8 cellular contexts compared by ENCODE assay signal in the genomic region with DNA sequence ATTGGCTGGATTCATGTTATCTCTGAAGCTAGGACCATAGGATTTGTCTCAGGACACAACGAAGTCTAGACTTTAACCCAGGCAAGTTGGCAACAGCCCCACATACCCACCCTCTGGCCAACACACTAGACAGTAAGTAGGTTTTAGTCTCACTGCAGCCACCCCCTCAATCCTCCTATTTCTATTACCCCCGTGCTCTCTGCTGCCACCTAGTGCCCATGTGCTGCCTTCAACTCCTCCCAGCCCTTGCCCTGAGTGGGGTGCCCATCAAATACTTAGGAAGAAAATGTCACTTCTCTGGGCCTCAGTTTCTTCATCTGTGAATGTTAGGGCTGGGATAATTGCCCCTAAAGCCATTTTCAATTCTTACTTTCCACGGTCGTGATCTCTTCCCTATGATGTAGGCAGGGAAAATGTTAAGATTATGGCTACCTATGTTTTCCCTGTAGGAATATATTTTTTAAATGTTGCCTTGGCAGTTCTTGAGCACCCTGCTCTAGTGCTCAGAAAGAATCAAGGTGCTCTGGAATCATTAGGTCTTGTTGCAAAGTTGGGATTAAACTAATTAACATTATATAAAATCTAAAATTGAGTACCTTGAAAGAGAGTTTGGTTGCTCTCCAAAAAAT.
DNase-seq lines count a peak whose midpoint lies in the region; ATAC-seq and TF ChIP-seq lines count a peak whose summit lies in the region.

No MANE protein-coding gene starts in this region.

- peaks cover 3% of the 10 kb centered on the region for H3K4me1 ChIP-seq in suprapubic skin

- no peaks in the 10 kb centered on the region for H3K36me3 Mint-ChIP-seq in activated CD4-positive, alpha-beta memory T cell treated with anti-CD3 and anti-CD28 coated beads, Interleukin-2, amount 10 ng/mL, durations not matched to agents 7 days and 5 days (ENCODE audit: low read depth)

- no peak for TF ChIP-seq POLR2A in suprapubic skin (IDR thresholded peaks at IDR 0.05)

- no peak overlapping the region for H3K4me3 ChIP-seq in suprapubic skin

- WGBS in suprapubic skin: 54% methylated on average over 4 of the region's 4 CpGs

- H3K27ac Mint-ChIP-seq in activated CD4-positive, alpha-beta memory T cell treated with anti-CD3 and anti-CD28 coated beads, Interleukin-2, amount 10 ng/mL, durations not matched to agents 7 days and 5 days: no peak overlapping the region

- H3K9me3 ChIP-seq in suprapubic skin: no peaks in the 10 kb centered on the region

- CTCF ChIA-PET in activated CD4-positive, alpha-beta memory T cell treated with anti-CD3 and anti-CD28 coated beads, Interleukin-2, amount 10 ng/mL, durations not matched to agents 7 days and 5 days (lab: Charles Lee): interaction anchor here (2.0 kb wide), 1 partner anchor 14 kb away, joined by 10 read pairs; no protein-coding TSS in a partner anchor

- H3K27me3 ChIP-seq in suprapubic skin: peaks cover 26% of the 10 kb centered on the region

- ATAC-seq in left colon (peak; percentile 52), GM19455 (IDR thresholded peaks at IDR 0.05; ENCODE audit: unreplicated experiment) (no peak), GM19463 (IDR thresholded peaks at IDR 0.05; ENCODE audit: unreplicated experiment) (no peak)

- no peaks in the 10 kb centered on the region for H3K9me3 Mint-ChIP-seq in activated CD4-positive, alpha-beta memory T cell treated with anti-CD3 and anti-CD28 coated beads, Interleukin-2, amount 10 ng/mL, durations not matched to agents 7 days and 5 days

- POLR2A ChIA-PET in activated CD4-positive, alpha-beta memory T cell treated with anti-CD3 and anti-CD28 coated beads, Interleukin-2, amount 10 ng/mL, durations not matched to agents 7 days and 5 days (lab: Charles Lee): no interaction called here

- TF ChIP-seq CTCF in suprapubic skin (IDR thresholded peaks at IDR 0.05): peak in 1 of 2 donors; percentile 42

- intact Hi-C loops in left colon (cut with DNase I, micrococcal nuclease): loop anchor here in 1 of 2 donors (10.0 kb wide), 1 partner anchor 451 kb away; no protein-coding TSS in a partner anchor

- no peaks in the 10 kb centered on the region for H3K36me3 ChIP-seq in suprapubic skin

- TF ChIP-seq EP300 in suprapubic skin (IDR thresholded peaks at IDR 0.05): no peak

- H3K27ac ChIP-seq in suprapubic skin: no peak overlapping the region

- peak; percentile 6 for DNase-seq in DMS153 (lab: John Stamatoyannopoulos, UW)
- peak; percentile 30 for DNase-seq in HT-29 (ENCODE audit: low spot score)
- peak; percentile 46 for DNase-seq in activated CD4-positive, alpha-beta memory T cell treated with anti-CD3 and anti-CD28 coated beads, Interleukin-2, amount 10 ng/mL, durations not matched to agents 7 days and 5 days
- peak in 1 of 2 donors; percentile 60 for DNase-seq in left colon
- DNase-seq in suprapubic skin (ENCODE audit: low spot score in 2 of 2): no peak
- no peak for DNase-seq in NCI-H128 (lab: John Stamatoyannopoulos, UW; ENCODE audit: unreplicated experiment)

- H3K27me3 Mint-ChIP-seq in activated CD4-positive, alpha-beta memory T cell treated with anti-CD3 and anti-CD28 coated beads, Interleukin-2, amount 10 ng/mL, durations not matched to agents 7 days and 5 days: peaks cover 7% of the 10 kb centered on the region

- no peak overlapping the region for H3K4me3 Mint-ChIP-seq in activated CD4-positive, alpha-beta memory T cell treated with anti-CD3 and anti-CD28 coated beads, Interleukin-2, amount 10 ng/mL, durations not matched to agents 7 days and 5 days

- no peaks in the 10 kb centered on the region for H3K4me1 Mint-ChIP-seq in activated CD4-positive, alpha-beta memory T cell treated with anti-CD3 and anti-CD28 coated beads, Interleukin-2, amount 10 ng/mL, durations not matched to agents 7 days and 5 days

Comparison
In these comparisons a context has a peak if more than half of its experiments do, and no peak if none do; other contexts are left out.
1. DNase-seq: peak in DMS153 (single experiment), HT-29 (single experiment) and activated CD4-positive, alpha-beta memory T cell treated with anti-CD3 and anti-CD28 coated beads, Interleukin-2, amount 10 ng/mL, durations not matched to agents 7 days and 5 days (single experiment); none in suprapubic skin (0 of 2) and NCI-H128 (single experiment).